1 cellular context compared by ENCODE assay signal in genomic region chr9:95970356-95970755, GRCh38.
TF ChIP-seq lines count a peak whose summit lies in the region.

No MANE protein-coding gene starts in this region.

TF ChIP-seq in IMR-90, 13 proteins besides CTCF, POLR2A, EP300 and RAD21 (continued from another document):
- TF ChIP-seq MAFK (IDR thresholded peaks at IDR 0.05; ENCODE audit: low read depth, low read length): no peak
- TF ChIP-seq FOS (IDR thresholded peaks at IDR 0.05; ENCODE audit: low read depth, low read length): no peak
